8 cellular contexts compared by ENCODE assay signal in the genomic region with DNA sequence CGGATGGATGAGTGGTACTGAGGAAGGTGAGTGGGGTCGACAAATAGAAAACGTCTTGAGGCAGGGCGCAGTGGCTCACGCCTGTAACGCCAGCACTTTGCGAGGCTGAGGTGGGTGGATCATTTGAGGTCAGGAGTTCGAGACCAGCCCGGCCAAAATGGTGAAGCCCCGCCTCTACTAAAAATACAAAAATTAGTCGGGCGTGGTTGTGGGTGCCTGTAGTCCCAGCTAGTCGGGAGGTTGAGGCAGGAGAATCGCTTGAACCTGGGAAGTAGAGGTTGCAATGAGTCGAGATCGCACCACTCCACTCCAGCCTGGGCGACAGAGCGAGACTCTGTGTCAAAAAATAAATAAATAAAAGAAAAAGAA. TPM values are rescaled to one million over a fixed set of nuclear protein-coding genes. Genes with fewer than 3 reads are reported as not detected.
A peak's percentile ranks its signal among the peaks of the same experiment; 100 is the strongest.
DNase-seq lines count a peak whose midpoint lies in the region; ATAC-seq and TF ChIP-seq lines count a peak whose summit lies in the region.
"Not testable (repeated sequence)": the region's sequence is repeated elsewhere in the genome, so short reads cannot be mapped to it uniquely, and the experiment has no call there.

No MANE protein-coding gene starts in this region.

- H3K4me3 ChIP-seq in AG04449 (ENCODE audit: low read depth, low read length) (peak overlapping the region; percentile 37; the same call in 1 of the 2 replicates), HAP-1 (peak overlapping the region; percentile 19), SJCRH30 (peak overlapping the region; percentile 46), coronary artery (peak overlapping the region; percentile 65), iPS DF 6.9 (ENCODE audit: low read length) (peak overlapping the region; percentile 41; the same call in 1 of the 2 replicates)

- in situ Hi-C loops in HAP-1 (cut with MboI; ENCODE audit: low sequenced_read_pairs) = not testable (repeated sequence)

- WGBS in iPS DF 6.9 (ENCODE audit: insufficient coverage, insufficient read length) = no CpG with 5 or more reads among the region's 18 CpGs

- H3K27ac Mint-ChIP-seq in activated T-helper 17 cell treated with anti-CD3 and anti-CD28 coated beads, Interleukin-2, amount 50 U/mL, for 72 hours = peak overlapping the region; percentile 78
- peak overlapping the region; percentile 20 to 48 for H3K27ac Mint-ChIP-seq in natural killer cell treated with Interleukin-12 subunit alpha and Interleukin-12 subunit beta and Interleukin-15 and Interleukin-18, amount 100 ng/mL, for 72 hours
- H3K27ac Mint-ChIP-seq in stimulated activated memory B cell treated with anti-CD40 and anti-IgM and Interleukin-4, amounts not matched to agents 10 μg/mL and 1 μg/mL and 100 μg/mL, for 72 hours = peak overlapping the region; percentile 88

- POLR2A ChIA-PET in AG04449 (lab: Yijun Ruan, JAX) = not testable (repeated sequence)

- H3K36me3 Mint-ChIP-seq in activated T-helper 17 cell treated with anti-CD3 and anti-CD28 coated beads, Interleukin-2, amount 50 U/mL, for 72 hours (ENCODE audit: low read depth) = peaks cover 42% of the 10 kb centered on the region
- peaks cover 25% of the 10 kb centered on the region for H3K36me3 Mint-ChIP-seq in natural killer cell treated with Interleukin-12 subunit alpha and Interleukin-12 subunit beta and Interleukin-15 and Interleukin-18, amount 100 ng/mL, for 72 hours
- H3K36me3 Mint-ChIP-seq in stimulated activated memory B cell treated with anti-CD40 and anti-IgM and Interleukin-4, amounts not matched to agents 10 μg/mL and 1 μg/mL and 100 μg/mL, for 72 hours = peaks cover 25% of the 10 kb centered on the region

- TF ChIP-seq CTCF in AG04449 (IDR thresholded peaks at IDR 0.05; ENCODE audit: insufficient read depth, low read length, missing control alignments); coronary artery (IDR thresholded peaks at IDR 0.05): not testable (repeated sequence)

- not testable (repeated sequence) for ATAC-seq in activated T-helper 17 cell treated with anti-CD3 and anti-CD28 coated beads, Interleukin-2, amount 50 U/mL, for 72 hours (replicated peaks); natural killer cell treated with Interleukin-12 subunit alpha and Interleukin-12 subunit beta and Interleukin-15 and Interleukin-18, amount 100 ng/mL, for 72 hours; stimulated activated memory B cell treated with anti-CD40 and anti-IgM and Interleukin-4, amounts not matched to agents 10 μg/mL and 1 μg/mL and 100 μg/mL, for 72 hours

- CTCF ChIA-PET in AG04449 (lab: Yijun Ruan, JAX) = interaction anchor here (1.1 kb wide), 1 partner anchor 454 kb away, joined by 3 read pairs; no protein-coding TSS in a partner anchor

- not testable (repeated sequence) for H3K9me3 ChIP-seq in HAP-1; SJCRH30 (replicated peaks); iPS DF 6.9 (ENCODE audit: control insufficient read depth, insufficient read depth, low read length)

- peaks cover 13% of the 10 kb centered on the region for H3K27me3 ChIP-seq in HAP-1 (ENCODE audit: low read depth)
- not testable (repeated sequence) for H3K27me3 ChIP-seq in SJCRH30; iPS DF 6.9 (ENCODE audit: control insufficient read depth, insufficient read depth, low read length)

- not testable (repeated sequence) for H3K9me3 Mint-ChIP-seq in activated T-helper 17 cell treated with anti-CD3 and anti-CD28 coated beads, Interleukin-2, amount 50 U/mL, for 72 hours; natural killer cell treated with Interleukin-12 subunit alpha and Interleukin-12 subunit beta and Interleukin-15 and Interleukin-18, amount 100 ng/mL, for 72 hours; stimulated activated memory B cell treated with anti-CD40 and anti-IgM and Interleukin-4, amounts not matched to agents 10 μg/mL and 1 μg/mL and 100 μg/mL, for 72 hours

- H3K4me1 ChIP-seq in HAP-1 = peaks cover 11% of the 10 kb centered on the region
- not testable (repeated sequence) for H3K4me1 ChIP-seq in SJCRH30; iPS DF 6.9 (ENCODE audit: control insufficient read depth, insufficient read depth, low read length)

- H3K4me3 Mint-ChIP-seq in activated T-helper 17 cell treated with anti-CD3 and anti-CD28 coated beads, Interleukin-2, amount 50 U/mL, for 72 hours = peak overlapping the region; percentile 82
- peak overlapping the region; percentile 83 for H3K4me3 Mint-ChIP-seq in natural killer cell treated with Interleukin-12 subunit alpha and Interleukin-12 subunit beta and Interleukin-15 and Interleukin-18, amount 100 ng/mL, for 72 hours
- peak overlapping the region; percentile 85 for H3K4me3 Mint-ChIP-seq in stimulated activated memory B cell treated with anti-CD40 and anti-IgM and Interleukin-4, amounts not matched to agents 10 μg/mL and 1 μg/mL and 100 μg/mL, for 72 hours

- not testable (repeated sequence) for H3K36me3 ChIP-seq in HAP-1 (replicated peaks); SJCRH30; iPS DF 6.9 (ENCODE audit: control insufficient read depth, insufficient read depth, low read length)

- not testable (repeated sequence) for DNase-seq in AG04449 (ENCODE audit: low read depth, low spot score); HAP-1 (ENCODE audit: low spot score in 2 of 2); SJCRH30; coronary artery (ENCODE audit: low spot score); iPS DF 6.9 (ENCODE audit: low read depth, low spot score); natural killer cell treated with Interleukin-12 subunit alpha and Interleukin-12 subunit beta and Interleukin-15 and Interleukin-18, amount 100 ng/mL, for 72 hours (ENCODE audit: low spot score)

- peak overlapping the region; percentile 27 for H3K27ac ChIP-seq in SJCRH30
- H3K27ac ChIP-seq in coronary artery = peak overlapping the region in 1 of 2 donors; percentile 67
- H3K27ac ChIP-seq in iPS DF 6.9 (ENCODE audit: low read length) = not testable (repeated sequence)

- peaks cover 42% of the 10 kb centered on the region for H3K4me1 Mint-ChIP-seq in activated T-helper 17 cell treated with anti-CD3 and anti-CD28 coated beads, Interleukin-2, amount 50 U/mL, for 72 hours
- H3K4me1 Mint-ChIP-seq in natural killer cell treated with Interleukin-12 subunit alpha and Interleukin-12 subunit beta and Interleukin-15 and Interleukin-18, amount 100 ng/mL, for 72 hours (ENCODE audit: low read depth in 2 of 2) = peaks cover 48 to 53% of the 10 kb centered on the region in 2 donors
- peaks cover 84% of the 10 kb centered on the region for H3K4me1 Mint-ChIP-seq in stimulated activated memory B cell treated with anti-CD40 and anti-IgM and Interleukin-4, amounts not matched to agents 10 μg/mL and 1 μg/mL and 100 μg/mL, for 72 hours

- peaks cover 38% of the 10 kb centered on the region for H3K27me3 Mint-ChIP-seq in activated T-helper 17 cell treated with anti-CD3 and anti-CD28 coated beads, Interleukin-2, amount 50 U/mL, for 72 hours
- H3K27me3 Mint-ChIP-seq in natural killer cell treated with Interleukin-12 subunit alpha and Interleukin-12 subunit beta and Interleukin-15 and Interleukin-18, amount 100 ng/mL, for 72 hours = peaks cover 45% of the 10 kb centered on the region in 2 donors
- peaks cover 14% of the 10 kb centered on the region for H3K27me3 Mint-ChIP-seq in stimulated activated memory B cell treated with anti-CD40 and anti-IgM and Interleukin-4, amounts not matched to agents 10 μg/mL and 1 μg/mL and 100 μg/mL, for 72 hours

RNA-seq across cellular contexts. Expression of a gene that starts 0.7 kb away (rescaled TPM):
- 1.1 and 1.2 TPM in 2 replicates for total RNA-seq in SJCRH30 (2014; rRNA removed; shearing (Covaris generic))
- total RNA-seq in activated T-helper 17 cell treated with anti-CD3 and anti-CD28 coated beads, Interleukin-2, amount 50 U/mL, for 72 hours = 10 to 100 TPM; 12.8 to 18.8 TPM
- total RNA-seq in natural killer cell treated with Interleukin-12 subunit alpha and Interleukin-12 subunit beta and Interleukin-15 and Interleukin-18, amount 100 ng/mL, for 72 hours = 10 to 100 TPM in 1 of 2 donors, 1 to 10 TPM in 1; 1.9 to 25.8 TPM

RNA-seq across cellular contexts. Expression of a gene that starts 35.5 kb away (rescaled TPM):
- total RNA-seq in SJCRH30 (2014; rRNA removed; shearing (Covaris generic)) = 0.08 and 0.18 TPM in 2 replicates
- total RNA-seq in activated T-helper 17 cell treated with anti-CD3 and anti-CD28 coated beads, Interleukin-2, amount 50 U/mL, for 72 hours = 10 to 100 TPM; 54.6 to 86.0 TPM
- 10 to 100 TPM in 1 of 2 donors, 1 to 10 TPM in 1; 2.4 to 12.4 TPM for total RNA-seq in natural killer cell treated with Interleukin-12 subunit alpha and Interleukin-12 subunit beta and Interleukin-15 and Interleukin-18, amount 100 ng/mL, for 72 hours

RNA-seq across cellular contexts. Expression of a gene that starts 46.3 kb away (rescaled TPM):
- 22.3 and 22.6 TPM in 2 replicates for total RNA-seq in SJCRH30 (2014; rRNA removed; shearing (Covaris generic))
- total RNA-seq in activated T-helper 17 cell treated with anti-CD3 and anti-CD28 coated beads, Interleukin-2, amount 50 U/mL, for 72 hours = 10 to 100 TPM; 58.3 to 81.3 TPM
- 10 to 100 TPM; 84.5 to 91.9 TPM for total RNA-seq in natural killer cell treated with Interleukin-12 subunit alpha and Interleukin-12 subunit beta and Interleukin-15 and Interleukin-18, amount 100 ng/mL, for 72 hours

RNA-seq across cellular contexts. Expression of a gene that starts 54.2 kb away (rescaled TPM):
- 74.4 and 75.2 TPM in 2 replicates for total RNA-seq in SJCRH30 (2014; rRNA removed; shearing (Covaris generic))
- 100 to 1,000 TPM; 146 to 202 TPM for total RNA-seq in activated T-helper 17 cell treated with anti-CD3 and anti-CD28 coated beads, Interleukin-2, amount 50 U/mL, for 72 hours
- 100 to 1,000 TPM in 1 of 2 donors, 10 to 100 TPM in 1; 80.0 to 246 TPM for total RNA-seq in natural killer cell treated with Interleukin-12 subunit alpha and Interleukin-12 subunit beta and Interleukin-15 and Interleukin-18, amount 100 ng/mL, for 72 hours

Comparison
In these comparisons a context has a peak if more than half of its experiments do, and no peak if none do; other contexts are left out.
1. H3K27ac Mint-ChIP-seq: peak in every context shown above with its lines; median percentile 88 in stimulated activated memory B cell treated with anti-CD40 and anti-IgM and Interleukin-4, amounts not matched to agents 10 μg/mL and 1 μg/mL and 100 μg/mL, for 72 hours; 78 in activated T-helper 17 cell treated with anti-CD3 and anti-CD28 coated beads, Interleukin-2, amount 50 U/mL, for 72 hours; 34 in natural killer cell treated with Interleukin-12 subunit alpha and Interleukin-12 subunit beta and Interleukin-15 and Interleukin-18, amount 100 ng/mL, for 72 hours.
2. RNA of a gene that starts 35.5 kb away (total RNA-seq): 54.6 to 86.0 TPM in activated T-helper 17 cell treated with anti-CD3 and anti-CD28 coated beads, Interleukin-2, amount 50 U/mL, for 72 hours; 2.4 to 12.4 TPM in natural killer cell treated with Interleukin-12 subunit alpha and Interleukin-12 subunit beta and Interleukin-15 and Interleukin-18, amount 100 ng/mL, for 72 hours and 0.08 to 0.18 TPM in SJCRH30; every median in the first group is over 4 times any median in the second.
3. Peak in every context shown above with its lines, with median percentiles within 50 percentile points of each other: H3K4me3 ChIP-seq and H3K4me3 Mint-ChIP-seq.